ENCODE assay signal across 13 cellular contexts in the genomic region with DNA sequence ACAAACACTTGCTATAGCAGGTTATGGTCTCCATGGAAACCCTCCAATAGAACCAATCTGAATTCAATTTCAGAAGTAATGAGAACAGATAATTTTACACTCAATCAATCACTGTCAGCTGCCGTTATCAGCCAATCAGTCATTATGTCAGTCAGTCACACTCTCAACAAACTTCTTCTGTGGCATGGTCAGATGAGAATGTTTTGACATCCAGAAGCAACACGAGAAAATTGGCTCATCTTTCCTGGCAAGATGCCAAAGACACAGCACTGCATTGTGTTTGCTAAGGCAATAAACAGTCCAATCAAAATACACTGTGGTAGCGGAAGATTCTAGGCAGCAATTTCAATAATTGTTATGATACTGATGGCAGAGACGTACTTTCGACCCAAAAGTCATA.
A peak's percentile ranks its signal among the peaks of the same experiment; 100 is the strongest.
DNase-seq lines count a peak whose midpoint lies in the region; ATAC-seq lines count a peak whose summit lies in the region.
"Had no signal": no experiment of that assay in that cellular context is flagged by ENCODE, and none has a peak within 500 bp of the region (broad histone marks: within the 10 kb centered on the region; RNA-seq: fewer than 3 reads in every experiment).

No MANE protein-coding gene starts in this region.

- intact Hi-C loops in Right ventricle myocardium superior (cut with DNase I) (no loop called here), left cardiac atrium (cut with DNase I) (no loop called here), right cardiac atrium (cut with DNase I) (loop anchor here in 1 of 4 donors (10.0 kb wide), 1 partner anchor 454 kb away; no protein-coding TSS in a partner anchor), aorta (cut with DNase I) (loop anchor here (10.0 kb wide), 4 partner anchors 64 to 454 kb away; no protein-coding TSS in a partner anchor)

- no peaks in the 10 kb centered on the region for H3K27me3 ChIP-seq in right cardiac atrium (ENCODE audit: control insufficient read depth, insufficient read depth)
- no peaks in the 10 kb centered on the region for H3K27me3 ChIP-seq in aorta (ENCODE audit: control insufficient read depth in 1 of 2, insufficient read depth in 2 of 2, low read length in 1 of 2)

- ATAC-seq in Right ventricle myocardium superior (ENCODE audit: poor library complexity) (peak; percentile 42), left cardiac atrium (no peak), right cardiac atrium (peak; percentile 34 to 40), aorta (ENCODE audit: low FRiP score) (peak; percentile 15)

- H3K27ac ChIP-seq in right cardiac atrium (ENCODE audit: low read length) (no peak overlapping the region), aorta (ENCODE audit: low read depth in 1 of 2, low read length in 2 of 2) (peak overlapping the region in 1 of 2 donors; percentile 25)
- H3K27ac ChIP-seq: RWPE1 had no signal

- 41% methylated on average over 5 of the region's 5 CpGs for WGBS in right cardiac atrium
- 10 to 24% methylated on average over 5 of the region's 5 CpGs for WGBS in aorta, 2 donors

- no peaks in the 10 kb centered on the region for H3K36me3 ChIP-seq in aorta (ENCODE audit: control insufficient read depth in 1 of 2, insufficient read depth in 2 of 2, low read length in 1 of 2)

- H3K4me3 ChIP-seq in right cardiac atrium (ENCODE audit: low read length) (no peak overlapping the region), aorta (ENCODE audit: low read length in 2 of 2) (no peak overlapping the region)
- H3K4me3 ChIP-seq: smooth muscle cell had no signal

- H3K4me1 ChIP-seq in right cardiac atrium (ENCODE audit: control insufficient read depth, insufficient read depth, low read length) (peaks cover 5% of the 10 kb centered on the region), aorta (ENCODE audit: control insufficient read depth in 1 of 2, insufficient read depth in 2 of 2, low read length in 2 of 2) (peaks cover 5 to 9% of the 10 kb centered on the region in 2 donors)

- DNase-seq in Right ventricle myocardium superior = no peak
- DNase-seq in left cardiac atrium = no peak
- DNase-seq in amniotic epithelial cell (ENCODE audit: low read depth) = peak; percentile 46
- DNase-seq in right cardiac atrium = no peak
- no peak for DNase-seq in aorta
- DNase-seq in stimulated activated CD4-positive, alpha-beta T cell treated with anti-CD3 and anti-CD28 coated beads, Interleukin-12 subunit alpha, Interleukin-12 subunit beta, amount 100 ng/mL, for 4 hours = no peak
- DNase-seq in SIG-M5 (lab: John Stamatoyannopoulos, UW) = no peak
- no peak for DNase-seq in NCI-H128 (lab: John Stamatoyannopoulos, UW; ENCODE audit: unreplicated experiment)
- DNase-seq: activated B cell treated with CpG ODN at 0.5 μM for 24 hours, AML-193, Kasumi-1 had no signal

- H3K9me3 ChIP-seq in right cardiac atrium (ENCODE audit: control insufficient read depth, low read length) (no peaks in the 10 kb centered on the region), aorta (ENCODE audit: control insufficient read depth, low read length) (no peaks in the 10 kb centered on the region)

Comparison
In these comparisons a context has a peak if more than half of its experiments do, and no peak if none do; other contexts are left out.
1. ATAC-seq: peak in Right ventricle myocardium superior (single experiment), right cardiac atrium (2 of 2) and aorta (single experiment); none in left cardiac atrium (0 of 2).
2. intact Hi-C loops: an anchor here in aorta (10.0 kb wide); none called in Right ventricle myocardium superior and left cardiac atrium.